24 cellular contexts compared by ENCODE assay signal in genomic region chr3:174776123-174776522, GRCh38.
DNase-seq lines count a peak whose midpoint lies in the region; ATAC-seq and TF ChIP-seq lines count a peak whose summit lies in the region.
"Had no signal": no experiment of that assay in that cellular context is flagged by ENCODE, and none has a peak within 500 bp of the region (broad histone marks: within the 10 kb centered on the region; RNA-seq: fewer than 3 reads in every experiment).

No MANE protein-coding gene starts in this region.

- H3K4me3 ChIP-seq in adipocyte (ENCODE audit: low read length) (no peak overlapping the region), foreskin fibroblast (ENCODE audit: low read depth in 1 of 2, low read length in 2 of 2) (no peak overlapping the region), tibial nerve (no peak overlapping the region)
- H3K4me3 ChIP-seq: BLaER1 treated with 17β-estradiol and CSF1 and Interleukin-3, amounts not matched to agents 10 nM and 100 nM; esophagus squamous epithelium; SJSA1; skin epidermis; uterus had no signal

- no peaks in the 10 kb centered on the region; the same call in 1 of the 2 replicates for H3K27me3 Mint-ChIP-seq in HFFc6 (ENCODE audit: insufficient read depth)
- H3K27me3 Mint-ChIP-seq in activated CD8-positive, alpha-beta memory T cell treated with anti-CD3 and anti-CD28 coated beads, Interleukin-2, amount 10 ng/mL, durations not matched to agents 7 days and 5 days = no peaks in the 10 kb centered on the region
- H3K27me3 Mint-ChIP-seq: activated naive CD4-positive, alpha-beta T cell treated with anti-CD3 and anti-CD28 coated beads, Interleukin-2, amount 50 U/mL, for 24 hours; effector memory CD8-positive, alpha-beta T cell had no signal

- no peak overlapping the region for H3K9ac ChIP-seq in adipocyte (ENCODE audit: low read length)
- H3K9ac ChIP-seq: BLaER1 treated with 17β-estradiol and CSF1 and Interleukin-3, amounts not matched to agents 10 nM and 100 nM had no signal

- peak overlapping the region; percentile 78 for H3K27ac Mint-ChIP-seq in HFFc6
- H3K27ac Mint-ChIP-seq in activated CD8-positive, alpha-beta memory T cell treated with anti-CD3 and anti-CD28 coated beads, Interleukin-2, amount 10 ng/mL, durations not matched to agents 7 days and 5 days = no peak overlapping the region
- H3K27ac Mint-ChIP-seq: activated naive CD4-positive, alpha-beta T cell treated with anti-CD3 and anti-CD28 coated beads, Interleukin-2, amount 50 U/mL, for 24 hours; effector memory CD8-positive, alpha-beta T cell; T-helper 1 cell treated with Interleukin-12 subunit alpha and Interleukin-12 subunit beta and Interleukin-4 antibody, amounts not matched to agents 30 μg/mL and 1 μg/mL, for 36 hours had no signal

- no peaks in the 10 kb centered on the region for H3K9me3 ChIP-seq in adipocyte (ENCODE audit: control insufficient read depth, low read length)
- H3K9me3 ChIP-seq in tibial nerve = no peaks in the 10 kb centered on the region
- H3K9me3 ChIP-seq: esophagus squamous epithelium, SJSA1 had no signal

- TF ChIP-seq CTCF in HFFc6 (IDR thresholded peaks at IDR 0.05) (no peak), foreskin fibroblast (IDR thresholded peaks at IDR 0.05; ENCODE audit: low read depth, low read length) (no peak), tibial nerve (IDR thresholded peaks at IDR 0.05) (no peak)

- no peaks in the 10 kb centered on the region for H3K4me1 ChIP-seq in adipocyte (ENCODE audit: control insufficient read depth, insufficient read depth, low read length)
- peaks cover 0 to 7% (median 0%) of the 10 kb centered on the region in 4 donors for H3K4me1 ChIP-seq in tibial nerve
- H3K4me1 ChIP-seq: BLaER1 treated with 17β-estradiol and CSF1 and Interleukin-3, amounts not matched to agents 10 nM and 100 nM; esophagus squamous epithelium; SJSA1; uterus had no signal

- H3K27ac ChIP-seq in tibial nerve = peak overlapping the region in 2 of 4 donors; percentile 67 to 69
- H3K27ac ChIP-seq: BLaER1 treated with 17β-estradiol and CSF1 and Interleukin-3, amounts not matched to agents 10 nM and 100 nM; esophagus squamous epithelium; SJSA1; skin epidermis; uterus had no signal

- CTCF ChIA-PET in activated CD8-positive, alpha-beta memory T cell treated with anti-CD3 and anti-CD28 coated beads, Interleukin-2, amount 10 ng/mL, durations not matched to agents 7 days and 5 days (lab: Charles Lee) = no interaction called here

- H3K27me3 ChIP-seq in adipocyte (replicated peaks; ENCODE audit: control insufficient read depth, insufficient read depth, low read length) = no peaks in the 10 kb centered on the region
- no peaks in the 10 kb centered on the region for H3K27me3 ChIP-seq in tibial nerve
- H3K27me3 ChIP-seq: BLaER1 treated with 17β-estradiol and CSF1 and Interleukin-3, amounts not matched to agents 10 nM and 100 nM; esophagus squamous epithelium; SJSA1; uterus had no signal

- peaks cover 23% of the 10 kb centered on the region for H3K36me3 Mint-ChIP-seq in HFFc6 (ENCODE audit: low read depth)
- no peaks in the 10 kb centered on the region for H3K36me3 Mint-ChIP-seq in activated CD8-positive, alpha-beta memory T cell treated with anti-CD3 and anti-CD28 coated beads, Interleukin-2, amount 10 ng/mL, durations not matched to agents 7 days and 5 days
- H3K36me3 Mint-ChIP-seq: activated naive CD4-positive, alpha-beta T cell treated with anti-CD3 and anti-CD28 coated beads, Interleukin-2, amount 50 U/mL, for 24 hours had no signal

- WGBS in tibial nerve, 2 donors = 61 to 70% methylated on average over 4 of the region's 4 CpGs

- peaks cover 10% of the 10 kb centered on the region; the same call in 1 of the 2 replicates for H3K9me3 Mint-ChIP-seq in HFFc6
- no peaks in the 10 kb centered on the region for H3K9me3 Mint-ChIP-seq in activated CD8-positive, alpha-beta memory T cell treated with anti-CD3 and anti-CD28 coated beads, Interleukin-2, amount 10 ng/mL, durations not matched to agents 7 days and 5 days (ENCODE audit: low read depth)
- H3K9me3 Mint-ChIP-seq: activated naive CD4-positive, alpha-beta T cell treated with anti-CD3 and anti-CD28 coated beads, Interleukin-2, amount 50 U/mL, for 24 hours; T-helper 1 cell treated with Interleukin-12 subunit alpha and Interleukin-12 subunit beta and Interleukin-4 antibody, amounts not matched to agents 30 μg/mL and 1 μg/mL, for 36 hours had no signal

- TF ChIP-seq EP300 in tibial nerve (IDR thresholded peaks at IDR 0.05) = no peak

- TF ChIP-seq POLR2A in tibial nerve (IDR thresholded peaks at IDR 0.05) = no peak

- H3K36me3 ChIP-seq in adipocyte (ENCODE audit: control insufficient read depth, insufficient read depth, low read length, severe bottlenecking) (no peaks in the 10 kb centered on the region), tibial nerve (no peaks in the 10 kb centered on the region)
- H3K36me3 ChIP-seq: BLaER1 treated with 17β-estradiol and CSF1 and Interleukin-3, amounts not matched to agents 10 nM and 100 nM; esophagus squamous epithelium; SJSA1; uterus had no signal

- H3K4me3 Mint-ChIP-seq in HFFc6 = peak overlapping the region; percentile 27; the same call in 1 of the 2 replicates
- no peak overlapping the region for H3K4me3 Mint-ChIP-seq in activated CD8-positive, alpha-beta memory T cell treated with anti-CD3 and anti-CD28 coated beads, Interleukin-2, amount 10 ng/mL, durations not matched to agents 7 days and 5 days
- H3K4me3 Mint-ChIP-seq: activated naive CD4-positive, alpha-beta T cell treated with anti-CD3 and anti-CD28 coated beads, Interleukin-2, amount 50 U/mL, for 24 hours; effector memory CD8-positive, alpha-beta T cell; T-helper 1 cell treated with Interleukin-12 subunit alpha and Interleukin-12 subunit beta and Interleukin-4 antibody, amounts not matched to agents 30 μg/mL and 1 μg/mL, for 36 hours had no signal

- no peak for ATAC-seq in activated CD8-positive, alpha-beta memory T cell treated with anti-CD3 and anti-CD28 coated beads, Interleukin-2, amount 10 ng/mL, durations not matched to agents 7 days and 5 days
- ATAC-seq in HG03097 (IDR thresholded peaks at IDR 0.05; ENCODE audit: low FRiP score, unreplicated experiment) = no peak
- ATAC-seq: effector memory CD8-positive, alpha-beta T cell; HCT116 had no signal

- DNase-seq in Daoy (ENCODE audit: low read depth) (peak; percentile 4), HFFc6 (peak; percentile 75), adipocyte (ENCODE audit: low read depth) (peak; percentile 76), foreskin fibroblast (peak; percentile 17 to 34), tibial nerve (ENCODE audit: low spot score in 2 of 2) (no peak), SW 1271 (lab: John Stamatoyannopoulos, UW) (no peak)
- DNase-seq in activated CD8-positive, alpha-beta memory T cell treated with anti-CD3 and anti-CD28 coated beads, Interleukin-2, amount 10 ng/mL, durations not matched to agents 7 days and 5 days = no peak
- DNase-seq: activated CD4-positive, alpha-beta T cell treated with anti-CD3 and anti-CD28 coated beads for 48 hours; effector memory CD8-positive, alpha-beta T cell; esophagus squamous epithelium; GDM1; Kasumi-1; NCI-H1092; NCI-H2029; NCI-H446; stimulated activated CD4-positive, alpha-beta T cell treated with anti-CD3 and anti-CD28 coated beads, Interleukin-1b, Interleukin-23, amount 100 ng/mL, for 48 hours; uterus had no signal

- peaks cover 34% of the 10 kb centered on the region for H3K4me1 Mint-ChIP-seq in HFFc6 (ENCODE audit: low read depth)
- H3K4me1 Mint-ChIP-seq in activated CD8-positive, alpha-beta memory T cell treated with anti-CD3 and anti-CD28 coated beads, Interleukin-2, amount 10 ng/mL, durations not matched to agents 7 days and 5 days = no peaks in the 10 kb centered on the region
- H3K4me1 Mint-ChIP-seq: activated naive CD4-positive, alpha-beta T cell treated with anti-CD3 and anti-CD28 coated beads, Interleukin-2, amount 50 U/mL, for 24 hours had no signal

Comparison
In these comparisons a context has a peak if more than half of its experiments do, and no peak if none do; other contexts are left out.
1. DNase-seq: peak in Daoy (single experiment), HFFc6 (single experiment), adipocyte (single experiment) and foreskin fibroblast (2 of 2); none in activated CD8-positive, alpha-beta memory T cell treated with anti-CD3 and anti-CD28 coated beads, Interleukin-2, amount 10 ng/mL, durations not matched to agents 7 days and 5 days (single experiment), tibial nerve (0 of 2) and SW 1271 (0 of 2).